In the genomic region with DNA sequence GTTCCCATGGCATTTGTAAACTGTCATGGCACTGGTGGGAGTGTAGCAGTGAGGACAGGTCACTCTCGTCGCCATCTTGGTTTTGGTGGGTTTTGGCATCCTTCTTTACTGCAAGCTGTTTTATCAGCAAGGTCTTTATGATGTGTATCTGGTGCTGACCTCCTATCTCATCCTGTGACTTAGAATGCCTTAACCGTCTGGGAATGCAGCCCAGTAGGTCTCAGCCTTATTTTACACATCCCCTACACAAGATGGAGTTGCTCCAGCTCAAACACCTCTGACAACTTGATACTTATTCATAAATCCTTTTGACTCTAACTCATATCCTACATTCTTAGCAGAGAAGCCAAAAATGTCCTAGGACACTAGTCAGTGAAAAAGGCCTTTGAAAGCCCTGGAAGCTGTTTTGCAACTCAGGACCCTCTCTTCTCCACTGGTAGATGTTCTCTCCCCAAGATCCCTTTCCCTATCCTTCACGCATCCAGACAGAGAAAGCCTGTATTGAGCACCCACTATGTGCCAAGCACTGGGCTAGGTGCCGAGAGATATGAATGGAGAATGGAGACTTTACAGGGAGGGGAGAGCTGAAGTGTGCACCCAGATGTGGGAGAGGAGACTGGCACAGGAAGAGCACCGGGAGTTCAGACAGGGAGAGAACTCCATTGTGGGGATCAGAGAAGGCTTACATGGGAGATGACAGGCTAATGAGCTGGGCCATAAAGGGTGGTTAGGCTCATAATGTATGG, we compare ENCODE assay signal across 14 cellular contexts. TPM values are rescaled to one million over a fixed set of nuclear protein-coding genes. Genes with fewer than 3 reads are reported as not detected.
DNase-seq lines count a peak whose midpoint lies in the region; ATAC-seq and TF ChIP-seq lines count a peak whose summit lies in the region.
"Had no signal": no experiment of that assay in that cellular context is flagged by ENCODE, and none has a peak within 500 bp of the region (broad histone marks: within the 10 kb centered on the region; RNA-seq: fewer than 3 reads in every experiment).

No MANE protein-coding gene starts in this region.

- no peak overlapping the region for H2BK15ac ChIP-seq in IMR-90 (ENCODE audit: low read depth, low read length)

- H3K36me3 Mint-ChIP-seq in nephron (ENCODE audit: low read depth) = no peaks in the 10 kb centered on the region
- H3K36me3 Mint-ChIP-seq in activated T-cell treated with anti-CD3 and anti-CD28 coated beads, Interleukin-2, amount 50 U/mL, for 72 hours (ENCODE audit: insufficient read depth in 2 of 2) = no peaks in the 10 kb centered on the region
- H3K36me3 Mint-ChIP-seq: immature natural killer cell had no signal

- 80% methylated on average over 2 of the region's 6 CpGs; no CpG with 5 or more reads in 1 of the 2 experiments for WGBS in IMR-90 (ENCODE audit: extremely low coverage in 2 of 2, insufficient read length in 1 of 2), 2 experiments

- H3K27ac Mint-ChIP-seq in nephron = peak overlapping the region; percentile 90 to 98 (median 97)
- H3K27ac Mint-ChIP-seq in activated T-cell treated with anti-CD3 and anti-CD28 coated beads, Interleukin-2, amount 50 U/mL, for 72 hours = no peak overlapping the region
- H3K27ac Mint-ChIP-seq: CD8-positive, alpha-beta T cell; effector memory CD8-positive, alpha-beta T cell; immature natural killer cell; naive thymus-derived CD4-positive, alpha-beta T cell; T-cell had no signal

- H4K5ac ChIP-seq in IMR-90 (ENCODE audit: low read depth, low read length) = no peak overlapping the region; the same call in 1 of the 2 replicates

- DNase-seq in IMR-90 = no peak
- DNase-seq in substantia nigra (lab: John Stamatoyannopoulos, UW) = peak in 1 of 49 donors; percentile 46
- no peak for DNase-seq in activated naive CD4-positive, alpha-beta T cell treated with anti-CD3 and anti-CD28 coated beads, Interleukin-2, amount 50 U/mL, for 16 hours
- DNase-seq in NCI-H748 (lab: John Stamatoyannopoulos, UW; ENCODE audit: unreplicated experiment) = no peak
- DNase-seq in activated T-cell treated with anti-CD3 and anti-CD28 coated beads, Interleukin-2, amount 50 U/mL, for 72 hours = no peak

- no peak overlapping the region for H3K4me3 ChIP-seq in IMR-90 (ENCODE audit: insufficient read depth, low read depth, low read length)
- H3K4me3 ChIP-seq: psoas muscle had no signal

- H2BK5ac ChIP-seq in IMR-90 (ENCODE audit: low read depth, low read length, poor library complexity, severe bottlenecking) = no peak overlapping the region

- BruUV-seq in IMR-90 (replicated peaks; lab: Mats Ljungman, UMichigan) = no TSS peak

- H3K9me3 ChIP-seq in IMR-90 (ENCODE audit: control insufficient read depth, insufficient read depth, low read length) = no peaks in the 10 kb centered on the region
- H3K9me3 ChIP-seq: psoas muscle had no signal

- H3K14ac ChIP-seq in IMR-90 (replicated peaks; ENCODE audit: low read depth, low read length) = peak overlapping the region; percentile 50; the same call in 1 of the 2 replicates

- H3K36me3 ChIP-seq in IMR-90 (ENCODE audit: control insufficient read depth, insufficient read depth, low read length) = no peaks in the 10 kb centered on the region

- peak overlapping the region; percentile 49; the same call in 1 of the 2 replicates for H2AK5ac ChIP-seq in IMR-90 (ENCODE audit: low read depth, low read length)

- no peak overlapping the region for H3K18ac ChIP-seq in IMR-90 (ENCODE audit: low read depth, low read length)

- POLR2A ChIA-PET in IMR-90 (lab: Charles Lee; ENCODE audit: unreplicated experiment) = interaction anchor here (0.7 kb wide), 1 partner anchor 10 kb away, joined by 5 read pairs; no protein-coding TSS in a partner anchor

- H3K4me3 Mint-ChIP-seq in nephron = no peak overlapping the region
- H3K4me3 Mint-ChIP-seq in activated T-cell treated with anti-CD3 and anti-CD28 coated beads, Interleukin-2, amount 50 U/mL, for 72 hours = no peak overlapping the region
- H3K4me3 Mint-ChIP-seq: CD8-positive, alpha-beta T cell; effector memory CD8-positive, alpha-beta T cell; immature natural killer cell; naive thymus-derived CD4-positive, alpha-beta T cell; T-cell had no signal

- H3K27me3 ChIP-seq in IMR-90 (ENCODE audit: control insufficient read depth, insufficient read depth, low read length) = no peaks in the 10 kb centered on the region

- H3K27me3 Mint-ChIP-seq in nephron (ENCODE audit: low read depth) = peaks cover 7% of the 10 kb centered on the region
- H3K27me3 Mint-ChIP-seq in activated T-cell treated with anti-CD3 and anti-CD28 coated beads, Interleukin-2, amount 50 U/mL, for 72 hours (ENCODE audit: low read depth) = no peaks in the 10 kb centered on the region
- H3K27me3 Mint-ChIP-seq: effector memory CD8-positive, alpha-beta T cell; naive thymus-derived CD4-positive, alpha-beta T cell; T-cell had no signal

- peaks cover 3 to 11% of the 10 kb centered on the region in 2 experiments; a peak in 2 of 4 replicates for H3K79me1 ChIP-seq in IMR-90 (ENCODE audit: low read depth in 1 of 2, low read length in 2 of 2)

- peak overlapping the region; percentile 19; the same call in 1 of the 2 replicates for H3K4ac ChIP-seq in IMR-90 (ENCODE audit: low read depth, low read length)

- TF ChIP-seq CTCF in IMR-90 (conservative IDR thresholded peaks at IDR 0.05; ENCODE audit: low read depth, low read length) (no peak), nephron (IDR thresholded peaks at IDR 0.05; ENCODE audit: unreplicated experiment in 3 of 3) (no peak)

- H3K9me3 Mint-ChIP-seq in nephron = no peaks in the 10 kb centered on the region
- no peaks in the 10 kb centered on the region for H3K9me3 Mint-ChIP-seq in activated T-cell treated with anti-CD3 and anti-CD28 coated beads, Interleukin-2, amount 50 U/mL, for 72 hours
- H3K9me3 Mint-ChIP-seq: CD8-positive, alpha-beta T cell; effector memory CD8-positive, alpha-beta T cell; immature natural killer cell; naive thymus-derived CD4-positive, alpha-beta T cell; T-cell had no signal

- TF ChIP-seq POLR2A in IMR-90 (IDR thresholded peaks at IDR 0.05; ENCODE audit: low read depth, low read length) = no peak

- H4K20me1 ChIP-seq in IMR-90 (ENCODE audit: insufficient read depth, low read length) = no peaks in the 10 kb centered on the region

- H3K4me1 Mint-ChIP-seq in nephron = peaks cover 42% of the 10 kb centered on the region
- peaks cover 5% of the 10 kb centered on the region for H3K4me1 Mint-ChIP-seq in activated T-cell treated with anti-CD3 and anti-CD28 coated beads, Interleukin-2, amount 50 U/mL, for 72 hours (ENCODE audit: low read depth)
- H3K4me1 Mint-ChIP-seq: immature natural killer cell had no signal

- in situ Hi-C loops in IMR-90 (cut with MboI; ENCODE audit: low sequenced_read_pairs) = loop anchor here (10.0 kb wide), 1 partner anchor 69 kb away; no protein-coding TSS in a partner anchor

- no peak overlapping the region for H4K91ac ChIP-seq in IMR-90 (ENCODE audit: insufficient read depth, low read depth, low read length)

- H3K4me2 ChIP-seq in IMR-90 (ENCODE audit: low read depth, low read length) = no peak overlapping the region

- no peak for TF ChIP-seq RAD21 in IMR-90 (IDR thresholded peaks at IDR 0.05; ENCODE audit: low read length)

- CTCF ChIA-PET in IMR-90 (lab: Yijun Ruan, JAX) = interaction anchor here (0.5 to 6.2 kb wide), 24 partner anchors 11 to 1027 kb away, joined by 3 to 103 read pairs (median 7); partner anchors contain the start of gene PHLDA3

- H3K9ac ChIP-seq in IMR-90 (ENCODE audit: low read depth, low read length) = no peak overlapping the region

- dilution Hi-C loops in IMR-90 (cut with HindIII; ENCODE audit: low sequenced_read_pairs, unreplicated experiment) = no loop called here

- no peak for ATAC-seq in IMR-90 (ENCODE audit: low read depth)
- ATAC-seq in GM18498 (IDR thresholded peaks at IDR 0.05; ENCODE audit: unreplicated experiment) = no peak
- ATAC-seq in activated T-cell treated with anti-CD3 and anti-CD28 coated beads, Interleukin-2, amount 50 U/mL, for 72 hours (replicated peaks in 1 of 2) = no peak

- H3K56ac ChIP-seq in IMR-90 (ENCODE audit: extremely low read depth, insufficient read depth, low read length) = no peak overlapping the region

- intact Hi-C loops in IMR-90 (cut with micrococcal nuclease) = loop anchor here (1.0 to 2.0 kb wide), 5 partner anchors 31 to 259 kb away; no protein-coding TSS in a partner anchor

- peaks cover 13% of the 10 kb centered on the region for H3K9me1 ChIP-seq in IMR-90 (ENCODE audit: insufficient read depth, low read length)

- H2AK9ac ChIP-seq in IMR-90 (replicated peaks; ENCODE audit: low read depth, low read length, poor library complexity) = no peak overlapping the region

- H2BK20ac ChIP-seq in IMR-90 (ENCODE audit: low read depth, low read length) = 0 out of 2 replicates have a peak overlapping the region, but pooled peaks have one; percentile 60

- H3K4me1 ChIP-seq in IMR-90 (ENCODE audit: control insufficient read depth, insufficient read depth, low read length) = peaks cover 15% of the 10 kb centered on the region

- no peak overlapping the region for H3K27ac ChIP-seq in IMR-90 (ENCODE audit: insufficient read depth, low read length)
- H3K27ac ChIP-seq in cingulate gyrus (ENCODE audit: low read depth, low read length) = peak overlapping the region; percentile 57
- peak overlapping the region; percentile 64 for H3K27ac ChIP-seq in substantia nigra (ENCODE audit: low read depth, low read length, poor library complexity, severe bottlenecking)
- H3K27ac ChIP-seq: psoas muscle had no signal

- H3K23ac ChIP-seq in IMR-90 (ENCODE audit: low read depth, low read length) = no peak overlapping the region

- peak overlapping the region; percentile 14; the same call in 1 of the 2 replicates for H2BK120ac ChIP-seq in IMR-90 (ENCODE audit: low read depth, low read length)

- peak overlapping the region in 1 of 2 experiments; percentile 65; a peak in 1 of 4 replicates for H4K8ac ChIP-seq in IMR-90 (ENCODE audit: low read depth in 2 of 2, low read length in 2 of 2)

- H2AFZ ChIP-seq in IMR-90 (replicated peaks; ENCODE audit: low read length, poor library complexity) = no peak overlapping the region

RNA-seq across cellular contexts. Expression of gene CSRP1, which starts 6.7 kb away (rescaled TPM):
- 1,498 and 1,861 TPM in 2 replicates for total RNA-seq in IMR-90 (2012; rRNA removed)
- polyA plus RNA-seq in IMR-90 (2012; rRNA removed) = 948 and 1,037 TPM in 2 replicates
- polyA plus RNA-seq in IMR-90 (2012; cell fraction: cytosol; rRNA removed) = 955 and 1,043 TPM in 2 replicates
- 737 and 1,227 TPM in 2 replicates for polyA plus RNA-seq in IMR-90 (2012; cell fraction: nucleus; rRNA removed; ENCODE audit: low replicate concordance)
- total RNA-seq in activated T-cell treated with anti-CD3 and anti-CD28 coated beads, Interleukin-2, amount 50 U/mL, for 72 hours = 10 to 100 TPM; 44.7 to 52.6 TPM

RNA-seq across cellular contexts. Expression of gene NAV1, which starts 25.3 kb away (rescaled TPM):
- 14.0 and 14.4 TPM in 2 replicates for total RNA-seq in IMR-90 (2012; rRNA removed)
- polyA plus RNA-seq in IMR-90 (2012; rRNA removed) = 23.1 and 23.6 TPM in 2 replicates
- 11.8 and 15.2 TPM in 2 replicates for polyA plus RNA-seq in IMR-90 (2012; cell fraction: cytosol; rRNA removed)
- polyA plus RNA-seq in IMR-90 (2012; cell fraction: nucleus; rRNA removed; ENCODE audit: low replicate concordance) = 31.9 and 47.5 TPM in 2 replicates
- 1 to 10 TPM; 6.2 to 6.3 TPM for total RNA-seq in activated T-cell treated with anti-CD3 and anti-CD28 coated beads, Interleukin-2, amount 50 U/mL, for 72 hours

RNA-seq across cellular contexts. Expression of gene PHLDA3, which starts 44.7 kb away (rescaled TPM):
- 41.6 and 44.2 TPM in 2 replicates for total RNA-seq in IMR-90 (2012; rRNA removed)
- polyA plus RNA-seq in IMR-90 (2012; rRNA removed) = 102 and 122 TPM in 2 replicates
- polyA plus RNA-seq in IMR-90 (2012; cell fraction: cytosol; rRNA removed) = 50.7 and 178 TPM in 2 replicates
- polyA plus RNA-seq in IMR-90 (2012; cell fraction: nucleus; rRNA removed; ENCODE audit: low replicate concordance) = 49.6 and 125 TPM in 2 replicates
- total RNA-seq in activated T-cell treated with anti-CD3 and anti-CD28 coated beads, Interleukin-2, amount 50 U/mL, for 72 hours = 10 to 100 TPM; 10.7 to 25.6 TPM

Comparison
In these comparisons a context has a peak if more than half of its experiments do, and no peak if none do; other contexts are left out.
1. RNA of gene CSRP1, which starts 6.7 kb away (total RNA-seq): 1,498 to 1,861 TPM in IMR-90; 44.7 to 52.6 TPM in activated T-cell treated with anti-CD3 and anti-CD28 coated beads, Interleukin-2, amount 50 U/mL, for 72 hours; every median in the first group is over 10 times any median in the second.